ENCODE assay signal across 30 cellular contexts in genomic region chr7:158887594-158887993, GRCh38. TPM values are rescaled to one million over a fixed set of nuclear protein-coding genes. Genes with fewer than 3 reads are reported as not detected.
DNase-seq lines count a peak whose midpoint lies in the region; ATAC-seq, FAIRE-seq and TF ChIP-seq lines count a peak whose summit lies in the region.
"Had no signal": no experiment of that assay in that cellular context is flagged by ENCODE, and none has a peak within 500 bp of the region (broad histone marks: within the 10 kb centered on the region; RNA-seq: fewer than 3 reads in every experiment).

No MANE protein-coding gene starts in this region.

- ATAC-seq in left ventricle myocardium superior: peak; percentile 94
- ATAC-seq in HG02678 (IDR thresholded peaks at IDR 0.05; ENCODE audit: unreplicated experiment): no peak
- ATAC-seq: activated CD4-positive, alpha-beta T cell treated with anti-CD3 and anti-CD28 coated beads for 36 hours; activated CD8-positive, alpha-beta T cell treated with anti-CD3 and anti-CD28 coated beads for 36 hours; Panc1; upper lobe of right lung had no signal

- no peak for TF ChIP-seq CTCF in ascending aorta (IDR thresholded peaks at IDR 0.05)

- no peaks in the 10 kb centered on the region for H3K27me3 ChIP-seq in ascending aorta
- H3K27me3 ChIP-seq: suprapubic skin, upper lobe of right lung had no signal

- H3K4me3 ChIP-seq in ascending aorta: no peak overlapping the region
- H3K4me3 ChIP-seq: lung, suprapubic skin, upper lobe of right lung had no signal

- FAIRE-seq in GM12891 (lab: Jason Lieb, UNC): no peak

- peaks cover 37 to 58% of the 10 kb centered on the region in 2 donors for H3K36me3 ChIP-seq in ascending aorta

- DNase-seq in AG08395 (ENCODE audit: low spot score) (peak; percentile 55), GM04504 (ENCODE audit: low read depth) (peak; percentile 31), fibroblast of gingiva (ENCODE audit: low read depth) (peak; percentile 87), left ventricle myocardium superior (no peak), ascending aorta (ENCODE audit: low spot score in 2 of 2) (no peak), NCI-H2029 (lab: John Stamatoyannopoulos, UW) (no peak), GM12891 (ENCODE audit: insufficient read length, low spot score) (no peak)
- DNase-seq: 8988T; activated CD4-positive, alpha-beta T cell treated with anti-CD3 and anti-CD28 coated beads for 36 hours; activated CD8-positive, alpha-beta memory T cell treated with anti-CD3 and anti-CD28 coated beads, Interleukin-2, amount 50 U/mL, for 48 hours; activated CD8-positive, alpha-beta T cell treated with anti-CD3 and anti-CD28 coated beads for 36 hours; activated naive CD4-positive, alpha-beta T cell treated with anti-CD3 and anti-CD28 coated beads for 36 hours; H7; kidney glomerular epithelial cell; MV-4-11; NCI-H146; NCI-H2107; NCI-H345; NCI-H748 treated with DMSO at 0.1 percent for 48 hours; SIG-M5; stimulated activated CD4-positive, alpha-beta T cell treated with anti-CD3 and anti-CD28 coated beads, Interleukin-1b, Interleukin-23, amount 100 ng/mL, for 48 hours; stimulated activated naive CD4-positive, alpha-beta T cell treated with Interleukin-2 at 50 U/mL for 16 hours; SW 1271; T1000; upper lobe of right lung had no signal

- intact Hi-C loops in left ventricle myocardium superior (cut with micrococcal nuclease): no loop called here
- intact Hi-C loops in ascending aorta (cut with DNase I): no loop called here

- no peak for TF ChIP-seq POLR2A in GM12891 (IDR thresholded peaks at IDR 0.05; ENCODE audit: low read depth, low read length)

- no peak overlapping the region for H3K27ac ChIP-seq in ascending aorta
- H3K27ac ChIP-seq: suprapubic skin, upper lobe of right lung, VCaP had no signal

- H3K9me3 ChIP-seq in ascending aorta: no peaks in the 10 kb centered on the region
- H3K9me3 ChIP-seq: suprapubic skin, upper lobe of right lung had no signal

- no peaks in the 10 kb centered on the region for H3K4me1 ChIP-seq in ascending aorta
- H3K4me1 ChIP-seq: suprapubic skin, upper lobe of right lung had no signal

TF ChIP-seq in GM12891, 5 proteins besides CTCF, POLR2A, EP300 and RAD21:
- TF ChIP-seq POLR2AphosphoS5 (IDR thresholded peaks at IDR 0.05; ENCODE audit: low read depth, low read length): no peak
- TF ChIP-seq SPI1 (IDR thresholded peaks at IDR 0.05; ENCODE audit: low read depth, low read length): no peak
- TF ChIP-seq PAX5 (IDR thresholded peaks at IDR 0.05; ENCODE audit: insufficient read depth, low read length, severe bottlenecking): no peak
- no peak for TF ChIP-seq TAF1 (IDR thresholded peaks at IDR 0.05; ENCODE audit: low read depth, low read length)
- TF ChIP-seq POU2F2 (IDR thresholded peaks at IDR 0.05; ENCODE audit: low read depth, low read length): no peak

RNA-seq across cellular contexts. Expression of gene DYNC2I1, which starts 31.2 kb away (rescaled TPM):
- 32.3 TPM for total RNA-seq in left ventricle myocardium superior
- 7.6 TPM for total RNA-seq in ascending aorta
- polyA plus RNA-seq in GM12891 (2012; ENCODE audit: low read depth, missing spikeins): 7.6 TPM

RNA-seq across cellular contexts. Expression of gene ESYT2, which starts 58.3 kb away (rescaled TPM):
- 44.3 TPM for total RNA-seq in left ventricle myocardium superior
- total RNA-seq in ascending aorta: 102 TPM
- polyA plus RNA-seq in GM12891 (2012; ENCODE audit: low read depth, missing spikeins): 15.4 TPM

Comparison
In these comparisons a context has a peak if more than half of its experiments do, and no peak if none do; other contexts are left out.
1. DNase-seq: peak in AG08395 (single experiment), GM04504 (single experiment) and fibroblast of gingiva (single experiment); none in left ventricle myocardium superior (single experiment), ascending aorta (0 of 2), NCI-H2029 (single experiment) and GM12891 (single experiment).